ENCODE assay signal across 14 cellular contexts in the genomic region with DNA sequence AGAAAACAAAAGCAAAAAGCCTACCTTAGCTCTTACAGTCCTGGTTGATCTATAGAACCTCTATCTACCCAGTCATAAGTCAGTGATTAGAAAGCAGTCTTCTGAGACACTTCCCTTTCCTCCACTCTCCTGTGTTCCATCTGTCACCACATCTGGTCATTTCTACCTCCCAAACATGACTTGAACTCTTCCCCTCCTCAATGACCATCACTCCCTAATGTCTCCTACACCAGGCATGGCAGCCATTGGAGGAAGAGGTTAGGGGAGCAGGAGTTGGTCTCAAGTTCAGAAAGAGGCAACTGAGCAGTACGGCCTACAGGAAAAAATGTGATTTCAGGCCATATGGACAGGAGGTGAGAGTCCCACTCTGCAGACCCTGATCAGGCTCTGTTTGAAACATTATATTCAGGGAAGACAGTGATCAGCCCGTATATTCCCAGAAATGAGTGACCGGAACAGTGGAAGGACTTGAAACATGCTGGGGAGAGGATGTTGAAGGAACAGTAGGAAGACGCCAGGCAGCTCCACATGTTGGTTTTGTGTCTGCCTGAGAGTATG. TPM values are rescaled to one million over a fixed set of nuclear protein-coding genes. Genes with fewer than 3 reads are reported as not detected.
DNase-seq lines count a peak whose midpoint lies in the region; ATAC-seq and TF ChIP-seq lines count a peak whose summit lies in the region.
"Had no signal": no experiment of that assay in that cellular context is flagged by ENCODE, and none has a peak within 500 bp of the region (broad histone marks: within the 10 kb centered on the region; RNA-seq: fewer than 3 reads in every experiment).

No MANE protein-coding gene starts in this region.

- no peaks in the 10 kb centered on the region for H3K9me3 Mint-ChIP-seq in brain
- H3K9me3 Mint-ChIP-seq in nephron progenitor cell, result no peaks in the 10 kb centered on the region
- no peaks in the 10 kb centered on the region for H3K9me3 Mint-ChIP-seq in WTC11
- H3K9me3 Mint-ChIP-seq: mesothelial cell of epicardium had no signal

- peaks cover 91% of the 10 kb centered on the region for H3K4me1 ChIP-seq in ACC112 (ENCODE audit: control insufficient read depth, insufficient read depth, low read length, unreplicated experiment)
- H3K4me1 ChIP-seq in GM23248 (ENCODE audit: insufficient read depth), result peaks cover 36% of the 10 kb centered on the region
- H3K4me1 ChIP-seq: colonic mucosa had no signal

- POLR2A ChIA-PET in WTC11 (lab: Charles Lee), result no interaction called here

- H3F3A ChIP-seq in GM23248 (ENCODE audit: insufficient read depth), result peaks cover 43% of the 10 kb centered on the region

- WGBS in GM23248 (ENCODE audit: low coverage in 1 of 2, low lambda C conversion rate in 2 of 2, missing lambda C conversion rate in 2 of 2), 2 experiments, result 96 to 97% methylated on average over 4 of the region's 4 CpGs

- H3K9me2 ChIP-seq in GM23248 (ENCODE audit: insufficient read depth), result no peaks in the 10 kb centered on the region

- H3K36me3 Mint-ChIP-seq in brain (no peaks in the 10 kb centered on the region), nephron progenitor cell (ENCODE audit: low read depth) (no peaks in the 10 kb centered on the region), WTC11 (no peaks in the 10 kb centered on the region)
- H3K36me3 Mint-ChIP-seq: mesothelial cell of epicardium had no signal

- H3K4me1 Mint-ChIP-seq in brain (peaks cover 39% of the 10 kb centered on the region), nephron progenitor cell (peaks cover 12% of the 10 kb centered on the region), WTC11 (peaks cover 9% of the 10 kb centered on the region)
- H3K4me1 Mint-ChIP-seq: mesothelial cell of epicardium had no signal

- no peak for ATAC-seq in GM21786 (IDR thresholded peaks at IDR 0.05; ENCODE audit: unreplicated experiment)
- no peak for ATAC-seq in WTC11

- H3K9me3 ChIP-seq in GM23248 (ENCODE audit: low read depth), result no peaks in the 10 kb centered on the region
- H3K9me3 ChIP-seq: colonic mucosa had no signal

- no peak for TF ChIP-seq CTCF in brain (conservative IDR thresholded peaks at IDR 0.05)
- no peak for TF ChIP-seq CTCF in nephron progenitor cell (IDR thresholded peaks at IDR 0.05)
- TF ChIP-seq CTCF in WTC11 (IDR thresholded peaks at IDR 0.05), result no peak

- in situ Hi-C loops in GM23248 (cut with MboI), result no loop called here

- H3K4me3 Mint-ChIP-seq in brain (no peak overlapping the region), nephron progenitor cell (no peak overlapping the region), WTC11 (no peak overlapping the region)
- H3K4me3 Mint-ChIP-seq: mesothelial cell of epicardium had no signal

- CTCF ChIA-PET in WTC11 (lab: Charles Lee), result interaction anchor here (1.2 to 3.8 kb wide), 4 partner anchors 12 to 112 kb away, joined by 4 to 23 read pairs (median 6); partner anchors contain the start of gene ABLIM3

- peak overlapping the region; percentile 76 for H3K9ac ChIP-seq in GM23248

- peaks cover 9% of the 10 kb centered on the region for H3K27me3 Mint-ChIP-seq in brain
- H3K27me3 Mint-ChIP-seq in nephron progenitor cell (ENCODE audit: low read depth, poor library complexity), result peaks cover 7% of the 10 kb centered on the region
- H3K27me3 Mint-ChIP-seq in WTC11 (ENCODE audit: low read depth), result no peaks in the 10 kb centered on the region; the same call in 1 of the 2 replicates

- peaks cover 100% of the 10 kb centered on the region for H3K79me2 ChIP-seq in ACC112 (ENCODE audit: control insufficient read depth, insufficient read depth, low read length, unreplicated experiment)
- peaks cover 49% of the 10 kb centered on the region for H3K79me2 ChIP-seq in GM23248 (ENCODE audit: insufficient read depth)

- H3K27ac ChIP-seq in ACC112 (ENCODE audit: low read depth, low read length) (peak overlapping the region; percentile 70), GM23248 (peak overlapping the region; percentile 87)
- H3K27ac ChIP-seq: colonic mucosa had no signal

- H2AFZ ChIP-seq in ACC112 (ENCODE audit: low read length, unreplicated experiment), result no peak overlapping the region
- H2AFZ ChIP-seq in GM23248, result peak overlapping the region; percentile 58

- H3K27ac Mint-ChIP-seq in brain (peak overlapping the region in 4 of 5 experiments; percentile 9 to 96 (median 88)), nephron progenitor cell (peak overlapping the region; percentile 2), WTC11 (no peak overlapping the region)
- H3K27ac Mint-ChIP-seq: mesothelial cell of epicardium had no signal

- H3K4me3 ChIP-seq in ACC112 (ENCODE audit: low read depth, low read length), result no peak overlapping the region
- no peak overlapping the region for H3K4me3 ChIP-seq in GM23248
- H3K4me3 ChIP-seq: colonic mucosa had no signal

- DNase-seq in GM23248 (no peak), nephron progenitor cell (no peak), activated gamma-delta T cell treated with Interleukin-2 at 50 U/mL for 16 hours (no peak), WTC11 (ENCODE audit: low spot score) (no peak), COR-L47 (lab: John Stamatoyannopoulos, UW) (no peak)
- DNase-seq: activated CD4-positive, alpha-beta T cell treated with anti-CD3 and anti-CD28 coated beads for 4 hours; activated T-cell treated with anti-CD3 and anti-CD28 coated beads for 4 hours; colonic mucosa; MM.1S; T-helper 2 cell had no signal

- H3K4me2 ChIP-seq in GM23248 (ENCODE audit: unreplicated experiment), result no peak overlapping the region

- H4K20me1 ChIP-seq in GM23248 (ENCODE audit: insufficient read depth), result no peaks in the 10 kb centered on the region

- 0 out of 2 replicates have a peak, but pooled peaks cover 17% of the 10 kb centered on the region for H3K36me3 ChIP-seq in ACC112 (ENCODE audit: insufficient read depth, low read length)
- H3K36me3 ChIP-seq in GM23248 (ENCODE audit: low read depth), result no peaks in the 10 kb centered on the region
- H3K36me3 ChIP-seq: colonic mucosa had no signal

- no peaks in the 10 kb centered on the region for H3K27me3 ChIP-seq in ACC112 (ENCODE audit: insufficient read depth, low read length)
- H3K27me3 ChIP-seq in GM23248 (replicated peaks; ENCODE audit: insufficient read depth), result no peaks in the 10 kb centered on the region
- H3K27me3 ChIP-seq: colonic mucosa had no signal

TF ChIP-seq in WTC11, 78 proteins besides CTCF, POLR2A, EP300 and RAD21:
- TF ChIP-seq FOXJ3 (CRISPR knock-in tag; IDR thresholded peaks at IDR 0.05; ENCODE audit: borderline replicate concordance), result no peak
- no peak for TF ChIP-seq SMAD4 (CRISPR knock-in tag; IDR thresholded peaks at IDR 0.05)
- TF ChIP-seq ZNF317 (CRISPR knock-in tag; IDR thresholded peaks at IDR 0.05; ENCODE audit: borderline replicate concordance, low read depth), result no peak
- TF ChIP-seq NR1H2 (CRISPR knock-in tag; IDR thresholded peaks at IDR 0.05), result no peak
- no peak for TF ChIP-seq TEAD4 (CRISPR knock-in tag; IDR thresholded peaks at IDR 0.05)
- no peak for TF ChIP-seq CREB1 (CRISPR knock-in tag; IDR thresholded peaks at IDR 0.05)
- TF ChIP-seq FOXP4 (CRISPR knock-in tag; IDR thresholded peaks at IDR 0.05), result no peak
- no peak for TF ChIP-seq EMX1 (CRISPR knock-in tag; IDR thresholded peaks at IDR 0.05)
- TF ChIP-seq GRHL2 (CRISPR knock-in tag; IDR thresholded peaks at IDR 0.05; ENCODE audit: insufficient replicate concordance, severe bottlenecking), result no peak
- no peak for TF ChIP-seq SMAD3 (CRISPR knock-in tag; IDR thresholded peaks at IDR 0.05; ENCODE audit: borderline replicate concordance)
- no peak for TF ChIP-seq GABPB1 (CRISPR knock-in tag; IDR thresholded peaks at IDR 0.05)
- no peak for TF ChIP-seq ZNF423 (CRISPR knock-in tag; IDR thresholded peaks at IDR 0.05)

RNA-seq across cellular contexts. Expression of gene ABLIM3, which starts 12.0 kb away (rescaled TPM):
- 5.6 and 7.9 TPM in 2 replicates for total RNA-seq in GM23248 (2014; rRNA removed; shearing (Covaris generic))
- polyA plus RNA-seq in GM23248 (2016; fragmentation: Nextera tagmentation; extraction: Ambion mirVana) (11.4 and 11.7 TPM in 2 replicates), brain (ENCODE audit: insufficient read depth, low read depth, low replicate concordance) (6.0 TPM)
- total RNA-seq in WTC11 (2021), result 0.33 to 0.69 TPM (median 0.46 TPM) in 3 replicates
